In genomic region chrX:27809460-27809859, GRCh38 we compare ENCODE assay signal across 7 cellular contexts. TPM values are rescaled to one million over a fixed set of nuclear protein-coding genes. Genes with fewer than 3 reads are reported as not detected.
"Had no signal": no experiment of that assay in that cellular context is flagged by ENCODE, and none has a peak within 500 bp of the region (broad histone marks: within the 10 kb centered on the region; RNA-seq: fewer than 3 reads in every experiment).

No MANE protein-coding gene starts in this region.

RNA-seq across cellular contexts. Expression of gene MAGEB10, which starts 1.7 kb away (rescaled TPM):
- total RNA-seq: GM23248, GM23338, H1, H4, H7, H9, HFFc6 had no signal
- polyA plus RNA-seq: GM23248, GM23338, H1 had no signal
